8 cellular contexts compared by ENCODE assay signal in the genomic region with DNA sequence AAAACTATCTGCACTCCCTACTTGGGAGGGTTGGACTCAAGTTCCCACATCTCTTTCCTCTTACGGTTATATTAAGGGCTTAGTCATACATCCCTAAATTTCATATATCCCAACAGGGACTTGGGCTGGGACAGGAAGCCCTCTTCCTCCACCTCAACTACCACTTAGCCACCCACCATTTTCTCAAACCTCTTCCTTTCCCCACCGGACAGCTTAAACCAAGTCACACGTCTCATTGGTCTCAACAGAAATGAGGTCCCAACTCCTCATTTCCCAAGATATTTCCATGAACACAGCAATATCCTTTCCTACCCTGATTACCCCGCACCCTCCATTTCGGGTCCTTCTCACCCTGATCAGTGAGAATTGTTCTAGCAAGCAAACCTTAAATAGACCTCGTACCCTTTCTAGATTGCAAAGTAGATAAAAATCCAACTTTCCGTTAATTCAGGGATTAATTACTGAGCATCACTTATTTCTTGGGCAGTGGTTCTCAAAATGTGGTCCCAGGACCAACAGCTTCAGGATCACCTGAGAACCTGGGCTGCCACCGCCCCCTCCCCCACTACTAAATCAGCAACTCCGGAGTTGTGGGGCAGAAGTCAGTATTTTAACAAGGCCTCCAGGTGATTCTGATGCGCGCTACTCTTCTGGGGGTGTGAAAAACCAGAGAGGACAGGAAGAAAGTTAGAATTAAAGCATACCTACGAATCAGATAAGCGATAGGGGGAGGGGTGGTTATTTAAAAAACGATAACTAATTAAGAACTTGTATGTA. TPM values are rescaled to one million over a fixed set of nuclear protein-coding genes. Genes with fewer than 3 reads are reported as not detected.
DNase-seq lines count a peak whose midpoint lies in the region; ATAC-seq and TF ChIP-seq lines count a peak whose summit lies in the region.

No MANE protein-coding gene starts in this region.

- H3K4me3 ChIP-seq in CD8-positive, alpha-beta T cell (ENCODE audit: low read depth, low read length): peak overlapping the region; percentile 78
- peak overlapping the region; percentile 90 for H3K4me3 ChIP-seq in naive thymus-derived CD4-positive, alpha-beta T cell (ENCODE audit: low read length)
- H3K4me3 ChIP-seq in urinary bladder (ENCODE audit: low read depth, low read length): peak overlapping the region; percentile 59

- peaks cover 10% of the 10 kb centered on the region for H3K9me3 Mint-ChIP-seq in CD8-positive, alpha-beta T cell
- H3K9me3 Mint-ChIP-seq in activated B cell treated with CpG ODN at 0.5 μM for 24 hours: peaks cover 4% of the 10 kb centered on the region
- H3K9me3 Mint-ChIP-seq in naive thymus-derived CD4-positive, alpha-beta T cell: peaks cover 0 to 19% (median 1%) of the 10 kb centered on the region in 11 donors

- H3K4me3 Mint-ChIP-seq in CD8-positive, alpha-beta T cell: peak overlapping the region; percentile 99
- H3K4me3 Mint-ChIP-seq in activated B cell treated with CpG ODN at 0.5 μM for 24 hours: peak overlapping the region; percentile 100
- peak overlapping the region; percentile 97 to 99 (median 98) for H3K4me3 Mint-ChIP-seq in naive thymus-derived CD4-positive, alpha-beta T cell

- CTCF ChIA-PET in CD8-positive, alpha-beta T cell (lab: Charles Lee): interaction anchor here (0.7 to 1.9 kb wide), 7 partner anchors 45 to 283 kb away, joined by 3 to 7 read pairs (median 3); no protein-coding TSS in a partner anchor
- CTCF ChIA-PET in activated B cell treated with CpG ODN at 0.5 μM for 24 hours (lab: Charles Lee): interaction anchor here (0.9 to 1.9 kb wide), 5 partner anchors 49 to 282 kb away, joined by 3 to 9 read pairs (median 4); a partner anchor contains a TSS
- CTCF ChIA-PET in naive thymus-derived CD4-positive, alpha-beta T cell (lab: Charles Lee): no interaction called here

- H3K4me1 ChIP-seq in CD8-positive, alpha-beta T cell (ENCODE audit: insufficient read depth, low read length): peaks cover 17% of the 10 kb centered on the region
- H3K4me1 ChIP-seq in naive thymus-derived CD4-positive, alpha-beta T cell (ENCODE audit: control insufficient read depth in 2 of 2, insufficient read depth in 2 of 2, low read length in 2 of 2): peaks cover 16 to 18% of the 10 kb centered on the region in 2 donors
- peaks cover 2% of the 10 kb centered on the region for H3K4me1 ChIP-seq in urinary bladder (ENCODE audit: insufficient read depth)

- peak; percentile 47 for ATAC-seq in CD8-positive, alpha-beta T cell
- ATAC-seq in GM19452 (IDR thresholded peaks at IDR 0.05; ENCODE audit: unreplicated experiment) (peak; percentile 27), HG03457 (IDR thresholded peaks at IDR 0.05; ENCODE audit: unreplicated experiment) (peak; percentile 23), activated B cell treated with CpG ODN at 0.5 μM for 24 hours (ENCODE audit: low read depth) (peak; percentile 32), esophagus mucosa (peak; percentile 17)
- ATAC-seq in naive thymus-derived CD4-positive, alpha-beta T cell: peak; percentile 36

- H3K4me1 Mint-ChIP-seq in CD8-positive, alpha-beta T cell (ENCODE audit: low read depth): peaks cover 63% of the 10 kb centered on the region
- H3K4me1 Mint-ChIP-seq in activated B cell treated with CpG ODN at 0.5 μM for 24 hours: peaks cover 51% of the 10 kb centered on the region
- H3K4me1 Mint-ChIP-seq in naive thymus-derived CD4-positive, alpha-beta T cell: peaks cover 29 to 80% (median 68%) of the 10 kb centered on the region in 7 donors

- H3K27ac Mint-ChIP-seq in CD8-positive, alpha-beta T cell: peak overlapping the region; percentile 99
- H3K27ac Mint-ChIP-seq in activated B cell treated with CpG ODN at 0.5 μM for 24 hours: peak overlapping the region; percentile 99
- peak overlapping the region; percentile 94 to 100 (median 98) for H3K27ac Mint-ChIP-seq in naive thymus-derived CD4-positive, alpha-beta T cell

- WGBS in urinary bladder: 6% methylated on average over 14 of the region's 14 CpGs

- H3K36me3 ChIP-seq in CD8-positive, alpha-beta T cell (ENCODE audit: insufficient read depth, low read length): no peaks in the 10 kb centered on the region
- peaks cover 0 to 3% (median 0%) of the 10 kb centered on the region in 3 experiments for H3K36me3 ChIP-seq in naive thymus-derived CD4-positive, alpha-beta T cell (ENCODE audit: control insufficient read depth in 2 of 3, insufficient read depth in 3 of 3, low read length in 3 of 3)
- no peaks in the 10 kb centered on the region for H3K36me3 ChIP-seq in urinary bladder (ENCODE audit: insufficient read depth)

- no peaks in the 10 kb centered on the region for H3K27me3 ChIP-seq in CD8-positive, alpha-beta T cell (ENCODE audit: insufficient read depth, low read length)
- H3K27me3 ChIP-seq in naive thymus-derived CD4-positive, alpha-beta T cell (ENCODE audit: control insufficient read depth in 2 of 2, insufficient read depth in 2 of 2, low read length in 2 of 2): no peaks in the 10 kb centered on the region

- DNase-seq in CD8-positive, alpha-beta T cell: peak in 3 of 7 experiments; percentile 33 to 61 (median 35)
- DNase-seq in activated B cell treated with CpG ODN at 0.5 μM for 24 hours: no peak
- DNase-seq in naive thymus-derived CD4-positive, alpha-beta T cell: peak in 3 of 9 donors; percentile 5 to 10 (median 7)
- DNase-seq in T-helper 9 cell: no peak

- peaks cover 38% of the 10 kb centered on the region for H3K36me3 Mint-ChIP-seq in CD8-positive, alpha-beta T cell
- peaks cover 29% of the 10 kb centered on the region for H3K36me3 Mint-ChIP-seq in activated B cell treated with CpG ODN at 0.5 μM for 24 hours (ENCODE audit: low read depth)
- H3K36me3 Mint-ChIP-seq in naive thymus-derived CD4-positive, alpha-beta T cell: peaks cover 0 to 43% (median 23%) of the 10 kb centered on the region in 5 donors

- no peaks in the 10 kb centered on the region for H3K9me3 ChIP-seq in CD8-positive, alpha-beta T cell (ENCODE audit: low read length)
- H3K9me3 ChIP-seq in naive thymus-derived CD4-positive, alpha-beta T cell (ENCODE audit: control insufficient read depth in 2 of 3, low read length in 3 of 3): no peaks in the 10 kb centered on the region

- POLR2A ChIA-PET in CD8-positive, alpha-beta T cell (lab: Charles Lee): interaction anchor here (0.9 to 4.9 kb wide), 8 partner anchors 8 to 260 kb away, joined by 3 to 33 read pairs (median 6); a partner anchor contains a TSS
- POLR2A ChIA-PET in activated B cell treated with CpG ODN at 0.5 μM for 24 hours (lab: Charles Lee): interaction anchor here (0.8 to 4.0 kb wide), 14 partner anchors 8 to 840 kb away, joined by 3 to 94 read pairs (median 5); a partner anchor contains a TSS
- POLR2A ChIA-PET in naive thymus-derived CD4-positive, alpha-beta T cell (lab: Charles Lee): interaction anchor here (0.7 to 3.3 kb wide), 11 partner anchors 10 to 311 kb away, joined by 3 to 32 read pairs (median 4); a partner anchor contains a TSS

- peak overlapping the region; percentile 69 for H3K27ac ChIP-seq in CD8-positive, alpha-beta T cell (ENCODE audit: low read depth, low read length)
- peak overlapping the region; percentile 86 for H3K27ac ChIP-seq in naive thymus-derived CD4-positive, alpha-beta T cell (ENCODE audit: low read depth, low read length)
- peak overlapping the region; percentile 60 for H3K27ac ChIP-seq in urinary bladder (ENCODE audit: low read depth)

- no peak for TF ChIP-seq CTCF in CD8-positive, alpha-beta T cell (IDR thresholded peaks at IDR 0.05)
- no peak for TF ChIP-seq CTCF in activated B cell treated with CpG ODN at 0.5 μM for 24 hours (IDR thresholded peaks at IDR 0.05)

- H3K27me3 Mint-ChIP-seq in CD8-positive, alpha-beta T cell (ENCODE audit: low read depth): no peaks in the 10 kb centered on the region
- peaks cover 2% of the 10 kb centered on the region for H3K27me3 Mint-ChIP-seq in activated B cell treated with CpG ODN at 0.5 μM for 24 hours
- H3K27me3 Mint-ChIP-seq in naive thymus-derived CD4-positive, alpha-beta T cell: no peaks in the 10 kb centered on the region

- intact Hi-C loops in CD8-positive, alpha-beta T cell (cut with DNase I, micrococcal nuclease): loop anchor here (1.0 to 5.0 kb wide), 12 partner anchors 22 to 843 kb away; a partner anchor contains a TSS
- intact Hi-C loops in activated B cell treated with CpG ODN at 0.5 μM for 24 hours (cut with micrococcal nuclease): loop anchor here (1.0 to 5.0 kb wide), 8 partner anchors 22 to 683 kb away; a partner anchor contains a TSS
- intact Hi-C loops in naive thymus-derived CD4-positive, alpha-beta T cell (cut with micrococcal nuclease): loop anchor here (1.0 to 5.0 kb wide), 17 partner anchors 22 to 1539 kb away; a partner anchor contains a TSS

RNA-seq across cellular contexts. Expression of a gene that starts 0.5 kb away (rescaled TPM):
- 1 to 10 TPM; 6.2 to 6.3 TPM for total RNA-seq in CD8-positive, alpha-beta T cell
- 21.2 and 23.8 TPM in 2 replicates for total RNA-seq in activated B cell treated with CpG ODN at 0.5 μM for 24 hours
- 5.9 TPM for total RNA-seq in esophagus mucosa
- 10 to 100 TPM; 14.0 to 23.2 (median 20.8) TPM for total RNA-seq in naive thymus-derived CD4-positive, alpha-beta T cell
- polyA plus RNA-seq in naive thymus-derived CD4-positive, alpha-beta T cell: 1 to 10 TPM; 5.5 to 7.2 TPM
- 23.2 TPM for total RNA-seq in urinary bladder
- polyA plus RNA-seq in urinary bladder: 9.1 TPM

RNA-seq across cellular contexts. Expression of a gene that starts 48.6 kb away (rescaled TPM):
- total RNA-seq in CD8-positive, alpha-beta T cell: 1 to 10 TPM; 6.7 to 6.8 TPM
- total RNA-seq in activated B cell treated with CpG ODN at 0.5 μM for 24 hours (35.2 and 48.7 TPM in 2 replicates), esophagus mucosa (9.0 TPM), urinary bladder (39.7 TPM)
- total RNA-seq in naive thymus-derived CD4-positive, alpha-beta T cell: 10 to 100 TPM; 12.1 to 59.1 (median 27.6) TPM
- polyA plus RNA-seq in naive thymus-derived CD4-positive, alpha-beta T cell: 10 to 100 TPM in 1 of 2 donors, 1 to 10 TPM in 1; 9.0 to 14.0 TPM
- 16.7 TPM for polyA plus RNA-seq in urinary bladder

RNA-seq across cellular contexts. Expression of a gene that starts 54.7 kb away (rescaled TPM):
- total RNA-seq in CD8-positive, alpha-beta T cell: 10 to 100 TPM; 55.3 to 57.0 TPM
- total RNA-seq in activated B cell treated with CpG ODN at 0.5 μM for 24 hours (72.5 and 75.8 TPM in 2 replicates), esophagus mucosa (26.7 TPM), urinary bladder (68.9 TPM)
- 10 to 100 TPM; 55.6 to 98.1 (median 80.8) TPM for total RNA-seq in naive thymus-derived CD4-positive, alpha-beta T cell
- 10 to 100 TPM; 67.6 to 80.5 TPM for polyA plus RNA-seq in naive thymus-derived CD4-positive, alpha-beta T cell
- 22.7 TPM for polyA plus RNA-seq in urinary bladder
